8 cellular contexts compared by ENCODE assay signal in genomic region chr2:142615876-142616275, GRCh38.
"Had no signal": no experiment of that assay in that cellular context is flagged by ENCODE, and none has a peak within 500 bp of the region (broad histone marks: within the 10 kb centered on the region; RNA-seq: fewer than 3 reads in every experiment).

No MANE protein-coding gene starts in this region.

- H3K4me3 ChIP-seq: GM23338, HAP-1, K562 had no signal

- H3K4me3 Mint-ChIP-seq: GM23338, HFFc6 had no signal

- H3K36me3 ChIP-seq: HAP-1 had no signal

- DNase-seq: H7, HFFc6, IMR-90 had no signal

- ATAC-seq: GM23338, HCT116, K562 had no signal

- H3K9me3 Mint-ChIP-seq: GM23338 had no signal

- H2AFZ ChIP-seq: GM23338 had no signal

- H3K4me2 ChIP-seq: GM23338 had no signal

- H3K4me1 ChIP-seq: HAP-1 had no signal

- FAIRE-seq: K562 had no signal

- H3K9me3 ChIP-seq: HAP-1 had no signal

- H3K27ac Mint-ChIP-seq: GM23338, HFFc6 had no signal

- H3K27ac ChIP-seq: HL-60 had no signal
